In the genomic region with DNA sequence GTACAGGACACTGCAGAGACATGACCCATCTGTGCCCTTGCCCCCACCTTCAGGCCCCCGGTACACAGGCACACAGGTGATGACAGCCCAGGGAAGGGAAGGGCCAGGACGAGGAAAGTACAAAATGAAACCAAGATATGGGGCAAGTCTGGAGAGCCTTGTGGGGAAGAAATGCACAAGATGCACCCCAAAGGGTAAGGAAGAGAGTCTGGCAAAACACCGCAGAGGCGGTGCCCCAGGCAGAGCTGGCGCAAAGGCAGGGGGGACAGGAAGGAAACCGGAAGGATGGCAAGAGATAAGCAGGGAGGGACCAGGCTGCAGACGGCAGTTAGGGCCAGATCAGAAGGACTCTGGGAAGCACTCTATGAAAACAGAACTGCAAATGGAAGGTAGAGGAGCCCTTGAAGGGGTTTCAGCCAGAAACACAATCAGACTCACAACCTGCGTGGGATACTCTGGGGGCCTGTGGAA, we compare ENCODE assay signal across 11 cellular contexts.
DNase-seq lines count a peak whose midpoint lies in the region; ATAC-seq and TF ChIP-seq lines count a peak whose summit lies in the region.
"Had no signal": no experiment of that assay in that cellular context is flagged by ENCODE, and none has a peak within 500 bp of the region (broad histone marks: within the 10 kb centered on the region; RNA-seq: fewer than 3 reads in every experiment).

No MANE protein-coding gene starts in this region.

- H3K4me3 ChIP-seq in Jurkat, Clone E6-1 (ENCODE audit: low read length), result peak overlapping the region; percentile 40

- H3K36me3 Mint-ChIP-seq in activated CD4-positive, alpha-beta T cell treated with anti-CD3 and anti-CD28 coated beads for 36 hours (ENCODE audit: low read depth), result no peaks in the 10 kb centered on the region
- H3K36me3 Mint-ChIP-seq in activated T-helper 1 cell treated with anti-CD3 and anti-CD28 coated beads, Interleukin-12 subunit alpha, Interleukin-12 subunit beta, Interleukin-2, Interleukin-4 antibody, amounts not matched to agents 30 ng/mL and 10 ng/mL and 1 ng/mL, durations not matched to agents 14 hours and 24 hours and 36 hours (ENCODE audit: low read depth), result no peaks in the 10 kb centered on the region
- H3K36me3 Mint-ChIP-seq in natural killer cell, result no peaks in the 10 kb centered on the region
- H3K36me3 Mint-ChIP-seq: type B pancreatic cell had no signal

- DNase-seq in activated CD4-positive, alpha-beta T cell treated with anti-CD3 and anti-CD28 coated beads for 36 hours, result peak; percentile 13
- DNase-seq in activated CD4-positive, alpha-beta T cell treated with anti-CD3 and anti-CD28 coated beads, Interleukin-2, amount 50 U/mL, for 4 hours, result no peak
- peak; percentile 87 for DNase-seq in Jurkat, Clone E6-1 (ENCODE audit: low read depth, low spot score)
- DNase-seq in activated T-helper 1 cell treated with anti-CD3 and anti-CD28 coated beads, Interleukin-12 subunit alpha, Interleukin-12 subunit beta, Interleukin-2, Interleukin-4 antibody, amounts not matched to agents 30 ng/mL and 10 ng/mL and 1 ng/mL, durations not matched to agents 14 hours and 24 hours and 36 hours (ENCODE audit: low spot score), result no peak
- DNase-seq in natural killer cell (no peak), dedifferentiated amniotic fluid mesenchymal stem cell (ENCODE audit: extremely low spot score) (no peak), NCI-H510A (lab: John Stamatoyannopoulos, UW) (no peak)
- DNase-seq: retina, SHP77 treated with DMSO at 0.1 percent for 48 hours had no signal

- no peaks in the 10 kb centered on the region for H3K9me3 Mint-ChIP-seq in activated CD4-positive, alpha-beta T cell treated with anti-CD3 and anti-CD28 coated beads for 36 hours (ENCODE audit: low read depth)
- H3K9me3 Mint-ChIP-seq in activated T-helper 1 cell treated with anti-CD3 and anti-CD28 coated beads, Interleukin-12 subunit alpha, Interleukin-12 subunit beta, Interleukin-2, Interleukin-4 antibody, amounts not matched to agents 30 ng/mL and 10 ng/mL and 1 ng/mL, durations not matched to agents 14 hours and 24 hours and 36 hours, result no peaks in the 10 kb centered on the region
- no peaks in the 10 kb centered on the region for H3K9me3 Mint-ChIP-seq in natural killer cell
- H3K9me3 Mint-ChIP-seq: type B pancreatic cell had no signal

- H3K27me3 Mint-ChIP-seq in activated CD4-positive, alpha-beta T cell treated with anti-CD3 and anti-CD28 coated beads for 36 hours, result no peaks in the 10 kb centered on the region
- no peaks in the 10 kb centered on the region for H3K27me3 Mint-ChIP-seq in activated T-helper 1 cell treated with anti-CD3 and anti-CD28 coated beads, Interleukin-12 subunit alpha, Interleukin-12 subunit beta, Interleukin-2, Interleukin-4 antibody, amounts not matched to agents 30 ng/mL and 10 ng/mL and 1 ng/mL, durations not matched to agents 14 hours and 24 hours and 36 hours (ENCODE audit: insufficient read depth)
- no peaks in the 10 kb centered on the region for H3K27me3 Mint-ChIP-seq in natural killer cell (ENCODE audit: low read depth in 2 of 2)
- H3K27me3 Mint-ChIP-seq: type B pancreatic cell had no signal

- TF ChIP-seq CTCF in natural killer cell (IDR thresholded peaks at IDR 0.05), result no peak

- peak overlapping the region; percentile 11 for H3K27ac Mint-ChIP-seq in activated CD4-positive, alpha-beta T cell treated with anti-CD3 and anti-CD28 coated beads for 36 hours
- H3K27ac Mint-ChIP-seq in activated T-helper 1 cell treated with anti-CD3 and anti-CD28 coated beads, Interleukin-12 subunit alpha, Interleukin-12 subunit beta, Interleukin-2, Interleukin-4 antibody, amounts not matched to agents 30 ng/mL and 10 ng/mL and 1 ng/mL, durations not matched to agents 14 hours and 24 hours and 36 hours, result peak overlapping the region; percentile 61
- peak overlapping the region; percentile 27 to 75 for H3K27ac Mint-ChIP-seq in natural killer cell
- H3K27ac Mint-ChIP-seq: type B pancreatic cell had no signal

- peak overlapping the region; percentile 2 for H3K4me3 Mint-ChIP-seq in activated CD4-positive, alpha-beta T cell treated with anti-CD3 and anti-CD28 coated beads for 36 hours
- H3K4me3 Mint-ChIP-seq in activated T-helper 1 cell treated with anti-CD3 and anti-CD28 coated beads, Interleukin-12 subunit alpha, Interleukin-12 subunit beta, Interleukin-2, Interleukin-4 antibody, amounts not matched to agents 30 ng/mL and 10 ng/mL and 1 ng/mL, durations not matched to agents 14 hours and 24 hours and 36 hours, result peak overlapping the region; percentile 8
- H3K4me3 Mint-ChIP-seq in natural killer cell, result peak overlapping the region; percentile 30
- H3K4me3 Mint-ChIP-seq: type B pancreatic cell had no signal

- intact Hi-C loops in activated CD4-positive, alpha-beta T cell treated with anti-CD3 and anti-CD28 coated beads for 36 hours (cut with DNase I, micrococcal nuclease), result no loop called here
- intact Hi-C loops in activated T-helper 1 cell treated with anti-CD3 and anti-CD28 coated beads, Interleukin-12 subunit alpha, Interleukin-12 subunit beta, Interleukin-2, Interleukin-4 antibody, amounts not matched to agents 30 ng/mL and 10 ng/mL and 1 ng/mL, durations not matched to agents 14 hours and 24 hours and 36 hours (cut with micrococcal nuclease), result no loop called here
- intact Hi-C loops in natural killer cell (cut with micrococcal nuclease), result no loop called here

- POLR2A ChIA-PET in activated CD4-positive, alpha-beta T cell treated with anti-CD3 and anti-CD28 coated beads for 36 hours (lab: Charles Lee), result no interaction called here

- CTCF ChIA-PET in activated CD4-positive, alpha-beta T cell treated with anti-CD3 and anti-CD28 coated beads for 36 hours (lab: Charles Lee), result no interaction called here

- peaks cover 9% of the 10 kb centered on the region for H3K4me1 Mint-ChIP-seq in activated CD4-positive, alpha-beta T cell treated with anti-CD3 and anti-CD28 coated beads for 36 hours
- H3K4me1 Mint-ChIP-seq in activated T-helper 1 cell treated with anti-CD3 and anti-CD28 coated beads, Interleukin-12 subunit alpha, Interleukin-12 subunit beta, Interleukin-2, Interleukin-4 antibody, amounts not matched to agents 30 ng/mL and 10 ng/mL and 1 ng/mL, durations not matched to agents 14 hours and 24 hours and 36 hours (ENCODE audit: low read depth), result peaks cover 13% of the 10 kb centered on the region
- peaks cover 15 to 21% of the 10 kb centered on the region in 2 donors for H3K4me1 Mint-ChIP-seq in natural killer cell

- ATAC-seq in activated CD4-positive, alpha-beta T cell treated with anti-CD3 and anti-CD28 coated beads for 36 hours, result no peak
- ATAC-seq in natural killer cell, result no peak
- no peak for ATAC-seq in HG03139 (IDR thresholded peaks at IDR 0.05; ENCODE audit: unreplicated experiment)

Comparison
In these comparisons a context has a peak if more than half of its experiments do, and no peak if none do; other contexts are left out.
1. DNase-seq: peak in activated CD4-positive, alpha-beta T cell treated with anti-CD3 and anti-CD28 coated beads for 36 hours (single experiment) and Jurkat, Clone E6-1 (single experiment); none in activated CD4-positive, alpha-beta T cell treated with anti-CD3 and anti-CD28 coated beads, Interleukin-2, amount 50 U/mL, for 4 hours (0 of 2), activated T-helper 1 cell treated with anti-CD3 and anti-CD28 coated beads, Interleukin-12 subunit alpha, Interleukin-12 subunit beta, Interleukin-2, Interleukin-4 antibody, amounts not matched to agents 30 ng/mL and 10 ng/mL and 1 ng/mL, durations not matched to agents 14 hours and 24 hours and 36 hours (single experiment), natural killer cell (single experiment), dedifferentiated amniotic fluid mesenchymal stem cell (single experiment) and NCI-H510A (single experiment).
2. H3K27ac Mint-ChIP-seq: peak in every context shown above with its lines; median percentile 61 in activated T-helper 1 cell treated with anti-CD3 and anti-CD28 coated beads, Interleukin-12 subunit alpha, Interleukin-12 subunit beta, Interleukin-2, Interleukin-4 antibody, amounts not matched to agents 30 ng/mL and 10 ng/mL and 1 ng/mL, durations not matched to agents 14 hours and 24 hours and 36 hours; 51 in natural killer cell; 11 in activated CD4-positive, alpha-beta T cell treated with anti-CD3 and anti-CD28 coated beads for 36 hours.
3. Peak in every context shown above with its lines, with median percentiles within 50 percentile points of each other: H3K4me3 Mint-ChIP-seq.